In the genomic region with DNA sequence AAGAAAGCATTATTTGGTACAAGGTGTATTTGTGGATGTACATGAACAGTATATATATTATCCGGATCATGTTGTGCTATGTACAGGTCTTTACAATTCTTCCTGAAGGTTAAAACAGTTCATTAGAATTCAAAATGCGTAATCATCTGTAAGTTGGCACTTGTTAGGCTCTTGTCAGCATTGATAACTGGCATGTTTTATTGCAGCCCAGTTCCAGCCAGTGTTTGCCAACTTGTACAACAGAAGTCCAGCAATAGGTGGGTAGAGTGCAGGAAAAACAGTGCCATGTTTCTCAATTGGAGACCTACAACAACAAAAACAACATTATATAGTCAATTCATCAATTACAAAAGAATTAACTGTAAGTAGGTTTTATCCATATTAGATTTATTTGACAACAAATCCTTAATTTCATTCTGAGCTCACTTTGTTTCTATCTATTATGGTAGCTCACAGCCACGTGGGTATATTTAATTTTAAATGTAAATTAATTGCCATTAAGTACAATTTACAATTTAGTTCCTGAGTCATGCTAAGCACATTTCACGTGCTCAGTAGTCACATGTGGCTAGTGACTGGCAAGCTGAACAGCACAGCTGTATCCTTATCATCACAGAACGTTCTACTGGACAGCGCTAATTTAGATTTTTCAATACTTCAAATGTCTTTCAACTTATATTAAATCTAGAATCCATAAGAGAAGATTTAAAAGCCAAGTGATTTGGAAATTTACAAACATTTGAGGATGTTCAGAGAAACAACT, we compare ENCODE assay signal across 21 cellular contexts. TPM values are rescaled to one million over a fixed set of nuclear protein-coding genes. Genes with fewer than 3 reads are reported as not detected.
DNase-seq lines count a peak whose midpoint lies in the region; ATAC-seq and TF ChIP-seq lines count a peak whose summit lies in the region.
"Had no signal": no experiment of that assay in that cellular context is flagged by ENCODE, and none has a peak within 500 bp of the region (broad histone marks: within the 10 kb centered on the region; RNA-seq: fewer than 3 reads in every experiment).

No MANE protein-coding gene starts in this region.

- no peaks in the 10 kb centered on the region for H3K27me3 Mint-ChIP-seq in activated T-helper 17 cell treated with anti-CD3 and anti-CD28 coated beads, Interleukin-2, amount 50 U/mL, for 72 hours
- H3K27me3 Mint-ChIP-seq: activated CD4-positive, alpha-beta memory T cell treated with anti-CD3 and anti-CD28 coated beads for 36 hours had no signal

- H4K12ac ChIP-seq in trophoblast cell (ENCODE audit: low read depth, low read length), result no peak overlapping the region

- no peaks in the 10 kb centered on the region for H3K79me1 ChIP-seq in trophoblast cell (ENCODE audit: low read length)

- TF ChIP-seq POLR2A in body of pancreas (IDR thresholded peaks at IDR 0.05) (no peak), gastrocnemius medialis (IDR thresholded peaks at IDR 0.05) (no peak)

- no peak overlapping the region for H2AFZ ChIP-seq in trophoblast cell (ENCODE audit: insufficient read depth, low read length, poor library complexity)

- no peak overlapping the region for H3K23ac ChIP-seq in trophoblast cell (ENCODE audit: low read length)

- H3K4me2 ChIP-seq in trophoblast cell (ENCODE audit: low read length), result no peak overlapping the region

- no peak overlapping the region for H3K9ac ChIP-seq in trophoblast cell (ENCODE audit: low read length)

- DNase-seq in LNCaP clone FGC (ENCODE audit: low read depth) (peak; percentile 15), body of pancreas (peak in 3 of 4 donors; percentile 13 to 17 (median 14)), left ventricle myocardium superior (no peak), gastrocnemius medialis (peak in 1 of 2 donors; percentile 24), trophoblast cell (no peak)
- DNase-seq: activated CD4-positive, alpha-beta memory T cell treated with anti-CD3 and anti-CD28 coated beads for 36 hours; activated effector memory CD4-positive, alpha-beta T cell treated with Interleukin-2 at 50 U/mL for 16 hours; effector memory CD4-positive, alpha-beta T cell; erythroblast; KG1; left cardiac atrium; MM.1S; NCI-H2029 treated with DMSO at 0.1 percent for 48 hours; NCI-H748 treated with DMSO at 0.1 percent for 48 hours; SJCRH30; spleen; stimulated activated CD4-positive, alpha-beta T cell treated with anti-CD3 and anti-CD28 coated beads, Interleukin-2, amount 100 ng/mL, for 48 hours; uterus had no signal

- peaks cover 9% of the 10 kb centered on the region for H3K4me1 ChIP-seq in body of pancreas
- peaks cover 24 to 29% of the 10 kb centered on the region in 2 donors for H3K4me1 ChIP-seq in gastrocnemius medialis
- H3K4me1 ChIP-seq in trophoblast cell (ENCODE audit: control insufficient read depth in 1 of 2, insufficient read depth in 2 of 2, low read length in 2 of 2), result no peaks in the 10 kb centered on the region
- H3K4me1 ChIP-seq: SJCRH30, uterus had no signal

- H2BK120ac ChIP-seq in trophoblast cell (ENCODE audit: insufficient read depth, low read length, poor library complexity), result no peak overlapping the region

- no peak overlapping the region for H3K4ac ChIP-seq in trophoblast cell (ENCODE audit: low read depth, low read length)

- intact Hi-C loops in body of pancreas (cut with DNase I) (no loop called here), left ventricle myocardium superior (cut with micrococcal nuclease) (no loop called here), gastrocnemius medialis (cut with DNase I; ENCODE audit: low total_unique reads) (no loop called here)

- H4K8ac ChIP-seq in trophoblast cell (ENCODE audit: low read depth, low read length), result no peak overlapping the region

- H3K18ac ChIP-seq in trophoblast cell (ENCODE audit: low read length), result no peak overlapping the region

- H2BK5ac ChIP-seq in trophoblast cell (ENCODE audit: low read depth, low read length, poor library complexity), result no peak overlapping the region

- 36 to 43% methylated on average over 6 of the region's 6 CpGs for WGBS in body of pancreas, 2 donors
- no CpG with 5 or more reads among the region's 6 CpGs for WGBS in trophoblast cell (ENCODE audit: extremely low coverage, insufficient coverage, insufficient read length)

- H2AK5ac ChIP-seq in trophoblast cell (ENCODE audit: low read length), result no peak overlapping the region

- H3K14ac ChIP-seq in trophoblast cell (ENCODE audit: low read length), result no peak overlapping the region

- H4K91ac ChIP-seq in trophoblast cell (ENCODE audit: low read depth, low read length), result no peak overlapping the region

- no peak overlapping the region for H3K4me3 Mint-ChIP-seq in activated T-helper 17 cell treated with anti-CD3 and anti-CD28 coated beads, Interleukin-2, amount 50 U/mL, for 72 hours
- H3K4me3 Mint-ChIP-seq: activated CD4-positive, alpha-beta memory T cell treated with anti-CD3 and anti-CD28 coated beads for 36 hours; CD14-positive monocyte had no signal

- no peaks in the 10 kb centered on the region for H3K9me3 ChIP-seq in body of pancreas
- H3K9me3 ChIP-seq in gastrocnemius medialis, result no peaks in the 10 kb centered on the region
- H3K9me3 ChIP-seq in trophoblast cell (ENCODE audit: insufficient read depth, low read depth, low read length), result no peaks in the 10 kb centered on the region
- H3K9me3 ChIP-seq: SJCRH30, spleen, uterus had no signal

- H2BK12ac ChIP-seq in trophoblast cell (ENCODE audit: low read length), result no peak overlapping the region

- H3K27ac ChIP-seq in body of pancreas (no peak overlapping the region), gastrocnemius medialis (peak overlapping the region; percentile 70 to 87 (median 81)), trophoblast cell (ENCODE audit: low read depth, low read length) (no peak overlapping the region)
- H3K27ac ChIP-seq: SJCRH30, uterus had no signal

- no peaks in the 10 kb centered on the region for H3K79me2 ChIP-seq in trophoblast cell (ENCODE audit: control insufficient read depth, insufficient read depth, low read length, poor library complexity)

- ATAC-seq in body of pancreas (no peak), left ventricle myocardium superior (peak; percentile 72), gastrocnemius medialis (peak; percentile 67 to 84), HG03039 (IDR thresholded peaks at IDR 0.05; ENCODE audit: unreplicated experiment) (no peak)
- no peak for ATAC-seq in activated T-helper 17 cell treated with anti-CD3 and anti-CD28 coated beads, Interleukin-2, amount 50 U/mL, for 72 hours (replicated peaks)

- peaks cover 68% of the 10 kb centered on the region for H3K36me3 Mint-ChIP-seq in activated T-helper 17 cell treated with anti-CD3 and anti-CD28 coated beads, Interleukin-2, amount 50 U/mL, for 72 hours (ENCODE audit: low read depth)

- H3K36me3 ChIP-seq in body of pancreas (replicated peaks in 1 of 2; ENCODE audit: insufficient read depth in 1 of 2, low read depth in 2 of 2), result no peaks in the 10 kb centered on the region
- H3K36me3 ChIP-seq in gastrocnemius medialis, result no peaks in the 10 kb centered on the region
- H3K36me3 ChIP-seq in trophoblast cell (ENCODE audit: control insufficient read depth in 1 of 2, insufficient read depth in 2 of 2, low read length in 2 of 2), result peaks cover 20 to 28% of the 10 kb centered on the region in 2 experiments
- H3K36me3 ChIP-seq: SJCRH30, uterus had no signal

- in situ Hi-C loops in gastrocnemius medialis (cut with MboI; ENCODE audit: low sequenced_read_pairs in 4 of 4), result no loop called here

- H3K27me3 ChIP-seq in body of pancreas, result no peaks in the 10 kb centered on the region
- no peaks in the 10 kb centered on the region for H3K27me3 ChIP-seq in gastrocnemius medialis
- no peaks in the 10 kb centered on the region for H3K27me3 ChIP-seq in trophoblast cell (ENCODE audit: insufficient read depth, low read length)
- H3K27me3 ChIP-seq: SJCRH30, spleen, uterus had no signal

- H3K4me1 Mint-ChIP-seq in activated T-helper 17 cell treated with anti-CD3 and anti-CD28 coated beads, Interleukin-2, amount 50 U/mL, for 72 hours, result peaks cover 4% of the 10 kb centered on the region

- no peak for TF ChIP-seq CTCF in LNCaP clone FGC (IDR thresholded peaks at IDR 0.05; ENCODE audit: control insufficient read depth, extremely low read depth, insufficient read depth)
- no peak for TF ChIP-seq CTCF in body of pancreas (IDR thresholded peaks at IDR 0.05)
- TF ChIP-seq CTCF in gastrocnemius medialis (IDR thresholded peaks at IDR 0.05 in 4 of 5, conservative IDR thresholded peaks at IDR 0.05 in 1 of 5), result no peak

- no peak overlapping the region for H3K4me3 ChIP-seq in LNCaP clone FGC (ENCODE audit: low read depth, low read length)
- no peak overlapping the region for H3K4me3 ChIP-seq in body of pancreas
- H3K4me3 ChIP-seq in gastrocnemius medialis, result no peak overlapping the region
- no peak overlapping the region for H3K4me3 ChIP-seq in trophoblast cell (ENCODE audit: low read depth, low read length)
- H3K4me3 ChIP-seq: SJCRH30, spleen, uterus had no signal

- H3K27ac Mint-ChIP-seq in activated T-helper 17 cell treated with anti-CD3 and anti-CD28 coated beads, Interleukin-2, amount 50 U/mL, for 72 hours, result no peak overlapping the region
- H3K27ac Mint-ChIP-seq: CD14-positive monocyte had no signal

- no peaks in the 10 kb centered on the region for H3K9me3 Mint-ChIP-seq in activated T-helper 17 cell treated with anti-CD3 and anti-CD28 coated beads, Interleukin-2, amount 50 U/mL, for 72 hours
- H3K9me3 Mint-ChIP-seq: activated CD4-positive, alpha-beta memory T cell treated with anti-CD3 and anti-CD28 coated beads for 36 hours; CD14-positive monocyte had no signal

RNA-seq across cellular contexts. Expression of a gene that starts 8.6 kb away (rescaled TPM):
- total RNA-seq in body of pancreas (10 to 100 TPM; 17.9 to 40.5 TPM), left ventricle myocardium superior (24.4 TPM), gastrocnemius medialis (10 to 100 TPM; 12.6 to 26.9 (median 13.5) TPM)
- 20.7 and 20.8 TPM in 2 replicates for polyA plus RNA-seq in trophoblast cell (2013)
- total RNA-seq in activated T-helper 17 cell treated with anti-CD3 and anti-CD28 coated beads, Interleukin-2, amount 50 U/mL, for 72 hours, result 10 to 100 TPM; 31.7 to 48.3 TPM

Comparison
In these comparisons a context has a peak if more than half of its experiments do, and no peak if none do; other contexts are left out.
1. DNase-seq: peak in LNCaP clone FGC (single experiment) and body of pancreas (3 of 4); none in left ventricle myocardium superior (single experiment) and trophoblast cell (0 of 2).
2. ATAC-seq: peak in left ventricle myocardium superior (single experiment) and gastrocnemius medialis (2 of 2); none in body of pancreas (single experiment), HG03039 (single experiment) and activated T-helper 17 cell treated with anti-CD3 and anti-CD28 coated beads, Interleukin-2, amount 50 U/mL, for 72 hours (single experiment).
3. H3K27ac ChIP-seq: peak in gastrocnemius medialis (4 of 4); none in body of pancreas (0 of 4) and trophoblast cell (single experiment).